Comparison of ENCODE assay signal across 8 cellular contexts in the genomic region with DNA sequence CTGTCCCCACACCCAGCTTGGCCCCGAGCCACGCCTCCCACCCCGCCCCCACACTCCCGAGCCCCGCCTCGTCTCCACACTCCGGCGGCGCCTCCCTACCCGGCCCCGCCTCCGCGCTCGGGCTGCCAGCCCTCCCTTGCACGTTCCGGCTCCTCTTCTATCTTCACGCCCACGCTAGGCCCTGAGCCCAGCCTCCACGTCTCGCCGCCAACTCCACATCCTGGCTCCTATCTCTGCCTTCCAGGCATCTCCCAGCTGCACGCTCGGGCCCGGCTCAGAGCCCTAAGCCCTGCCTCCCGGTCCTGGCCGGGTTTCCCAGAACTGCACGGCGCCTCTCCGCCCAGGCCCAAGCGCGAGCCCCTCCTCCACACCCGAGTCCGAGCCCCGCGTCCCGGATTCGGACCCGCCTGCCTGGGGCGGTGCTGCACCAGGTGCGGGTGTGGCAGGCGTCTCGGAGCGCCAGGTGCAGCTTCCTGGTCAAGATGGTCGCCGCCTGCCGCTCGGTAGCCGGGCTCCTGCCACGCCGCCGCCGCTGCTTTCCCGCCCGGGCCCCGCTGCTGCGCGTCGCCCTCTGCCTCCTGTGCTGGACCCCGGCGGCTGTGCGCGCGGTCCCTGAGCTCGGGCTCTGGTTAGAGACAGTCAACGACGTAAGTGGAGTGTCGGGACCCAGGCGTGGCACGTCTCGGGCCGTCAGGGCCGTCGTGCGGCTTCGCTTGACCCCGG. TPM values are rescaled to one million over a fixed set of nuclear protein-coding genes. Genes with fewer than 3 reads are reported as not detected.
DNase-seq lines count a peak whose midpoint lies in the region; ATAC-seq and TF ChIP-seq lines count a peak whose summit lies in the region.

A gene with protein sequence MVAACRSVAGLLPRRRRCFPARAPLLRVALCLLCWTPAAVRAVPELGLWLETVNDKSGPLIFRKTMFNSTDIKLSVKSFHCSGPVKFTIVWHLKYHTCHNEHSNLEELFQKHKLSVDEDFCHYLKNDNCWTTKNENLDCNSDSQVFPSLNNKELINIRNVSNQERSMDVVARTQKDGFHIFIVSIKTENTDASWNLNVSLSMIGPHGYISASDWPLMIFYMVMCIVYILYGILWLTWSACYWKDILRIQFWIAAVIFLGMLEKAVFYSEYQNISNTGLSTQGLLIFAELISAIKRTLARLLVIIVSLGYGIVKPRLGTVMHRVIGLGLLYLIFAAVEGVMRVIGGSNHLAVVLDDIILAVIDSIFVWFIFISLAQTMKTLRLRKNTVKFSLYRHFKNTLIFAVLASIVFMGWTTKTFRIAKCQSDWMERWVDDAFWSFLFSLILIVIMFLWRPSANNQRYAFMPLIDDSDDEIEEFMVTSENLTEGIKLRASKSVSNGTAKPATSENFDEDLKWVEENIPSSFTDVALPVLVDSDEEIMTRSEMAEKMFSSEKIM (plus strand): TSS at position 160 of the 723 bp plus-strand sequence. CDS start 323 bp downstream, at position 483.

- H3K27ac Mint-ChIP-seq in stimulated activated effector memory CD8-positive, alpha-beta T cell treated with anti-CD3 and anti-CD28 coated beads, Interleukin-12 subunit alpha, Interleukin-12 subunit beta, amount 100 ng/mL, for 72 hours, result peak within 1 kb of the TSS; percentile 91

- peak; percentile 50 for ATAC-seq in GM21576 (IDR thresholded peaks at IDR 0.05; ENCODE audit: unreplicated experiment)
- peak; percentile 49 for ATAC-seq in stimulated activated effector memory CD8-positive, alpha-beta T cell treated with anti-CD3 and anti-CD28 coated beads, Interleukin-12 subunit alpha, Interleukin-12 subunit beta, amount 100 ng/mL, for 72 hours

- H3K9me3 ChIP-seq in esophagus (ENCODE audit: control insufficient read depth in 2 of 2, insufficient read depth in 1 of 2, low read depth in 1 of 2, low read length in 1 of 2) (no peaks in the 10 kb centered on the region), muscle layer of duodenum (ENCODE audit: control insufficient read depth in 1 of 2, low read length in 2 of 2) (no peaks in the 10 kb centered on the region)

- peaks cover 32% of the 10 kb centered on the region for H3K36me3 Mint-ChIP-seq in stimulated activated effector memory CD8-positive, alpha-beta T cell treated with anti-CD3 and anti-CD28 coated beads, Interleukin-12 subunit alpha, Interleukin-12 subunit beta, amount 100 ng/mL, for 72 hours

- TF ChIP-seq RAD21 in Ishikawa (IDR thresholded peaks at IDR 0.05; ENCODE audit: low read depth), result no peak

- peak within 1 kb of the TSS; percentile 82 for H3K4me3 Mint-ChIP-seq in stimulated activated effector memory CD8-positive, alpha-beta T cell treated with anti-CD3 and anti-CD28 coated beads, Interleukin-12 subunit alpha, Interleukin-12 subunit beta, amount 100 ng/mL, for 72 hours

- H3K36me3 ChIP-seq in esophagus (ENCODE audit: control insufficient read depth in 2 of 2, insufficient read depth in 2 of 2, low read length in 1 of 2), result no peaks in the 10 kb centered on the region
- H3K36me3 ChIP-seq in muscle layer of duodenum (ENCODE audit: control insufficient read depth in 1 of 2, insufficient read depth in 2 of 2, low read length in 2 of 2), result no peaks in the 10 kb centered on the region

- H3K4me1 Mint-ChIP-seq in stimulated activated effector memory CD8-positive, alpha-beta T cell treated with anti-CD3 and anti-CD28 coated beads, Interleukin-12 subunit alpha, Interleukin-12 subunit beta, amount 100 ng/mL, for 72 hours, result peaks cover 47% of the 10 kb centered on the region

- WGBS in esophagus, 2 donors, result 1% methylated on average over 67 to 76 of the region's 76 CpGs

- H3K27me3 ChIP-seq in esophagus (ENCODE audit: control insufficient read depth in 1 of 2, insufficient read depth in 2 of 2, low read length in 2 of 2) (no peaks in the 10 kb centered on the region), muscle layer of duodenum (ENCODE audit: low read depth, low read length) (no peaks in the 10 kb centered on the region)

- H3K9me3 Mint-ChIP-seq in stimulated activated effector memory CD8-positive, alpha-beta T cell treated with anti-CD3 and anti-CD28 coated beads, Interleukin-12 subunit alpha, Interleukin-12 subunit beta, amount 100 ng/mL, for 72 hours, result no peaks in the 10 kb centered on the region

- H3K4me1 ChIP-seq in esophagus (ENCODE audit: control insufficient read depth in 2 of 2, insufficient read depth in 2 of 2, low read length in 1 of 2), result peaks cover 2% of the 10 kb centered on the region in 2 donors
- peaks cover 11 to 15% of the 10 kb centered on the region in 2 donors for H3K4me1 ChIP-seq in muscle layer of duodenum (ENCODE audit: control insufficient read depth in 1 of 2, insufficient read depth in 2 of 2, low read length in 2 of 2)

- H3K4me3 ChIP-seq in esophagus (ENCODE audit: low read depth in 1 of 2, low read length in 2 of 2) (peak within 1 kb of the TSS; percentile 79 to 95), muscle layer of duodenum (ENCODE audit: low read depth in 1 of 2, low read length in 2 of 2) (peak within 1 kb of the TSS; percentile 74 to 85)

- DNase-seq in DMS153 treated with DMSO at 0.1 percent for 48 hours (lab: John Stamatoyannopoulos, UW; ENCODE audit: unreplicated experiment) (peak; percentile 81), OCI-M2 (lab: John Stamatoyannopoulos, UW; ENCODE audit: unreplicated experiment) (peak; percentile 51)
- DNase-seq in activated T-cell treated with anti-CD3 and anti-CD28 coated beads, Interleukin-2, amount 50 U/mL, for 1 hour, result peak; percentile 96
- peak; percentile 90 to 97 for DNase-seq in stimulated activated effector memory CD8-positive, alpha-beta T cell treated with anti-CD3 and anti-CD28 coated beads, Interleukin-12 subunit alpha, Interleukin-12 subunit beta, amount 100 ng/mL, for 72 hours (ENCODE audit: low spot score in 2 of 2)

- 0 out of 2 replicates have a peak, but pooled peaks have one; percentile 23 for TF ChIP-seq EP300 in Ishikawa (IDR thresholded peaks at IDR 0.05; ENCODE audit: borderline replicate concordance)

- H3K27ac ChIP-seq in esophagus (ENCODE audit: low read depth in 2 of 2, low read length in 1 of 2) (peak within 1 kb of the TSS; percentile 99), muscle layer of duodenum (ENCODE audit: low read length) (peak within 1 kb of the TSS; percentile 93)

TF ChIP-seq in Ishikawa, 13 proteins besides CTCF, POLR2A, EP300 and RAD21:
- TF ChIP-seq YY1 (IDR thresholded peaks at IDR 0.05; ENCODE audit: low read depth) (peak; percentile 86), CREB1 (IDR thresholded peaks at IDR 0.05; ENCODE audit: low read depth) (no peak), USF1 (IDR thresholded peaks at IDR 0.05) (no peak), TEAD4 (IDR thresholded peaks at IDR 0.05) (no peak), ZBTB7A (IDR thresholded peaks at IDR 0.05; ENCODE audit: low read depth) (no peak), EGR1 (IDR thresholded peaks at IDR 0.05) (peak; percentile 100), CEBPB (IDR thresholded peaks at IDR 0.05) (no peak), FOXM1 (IDR thresholded peaks at IDR 0.05; ENCODE audit: borderline replicate concordance, low read depth) (no peak), TCF12 (IDR thresholded peaks at IDR 0.05; ENCODE audit: low read depth) (peak; percentile 39; the same call in 1 of the 2 replicates), MAX (IDR thresholded peaks at IDR 0.05) (0 out of 2 replicates have a peak, but pooled peaks have one; percentile 33), TAF1 (IDR thresholded peaks at IDR 0.05; ENCODE audit: low read depth) (peak; percentile 77)
- TF ChIP-seq, protein P1, sequence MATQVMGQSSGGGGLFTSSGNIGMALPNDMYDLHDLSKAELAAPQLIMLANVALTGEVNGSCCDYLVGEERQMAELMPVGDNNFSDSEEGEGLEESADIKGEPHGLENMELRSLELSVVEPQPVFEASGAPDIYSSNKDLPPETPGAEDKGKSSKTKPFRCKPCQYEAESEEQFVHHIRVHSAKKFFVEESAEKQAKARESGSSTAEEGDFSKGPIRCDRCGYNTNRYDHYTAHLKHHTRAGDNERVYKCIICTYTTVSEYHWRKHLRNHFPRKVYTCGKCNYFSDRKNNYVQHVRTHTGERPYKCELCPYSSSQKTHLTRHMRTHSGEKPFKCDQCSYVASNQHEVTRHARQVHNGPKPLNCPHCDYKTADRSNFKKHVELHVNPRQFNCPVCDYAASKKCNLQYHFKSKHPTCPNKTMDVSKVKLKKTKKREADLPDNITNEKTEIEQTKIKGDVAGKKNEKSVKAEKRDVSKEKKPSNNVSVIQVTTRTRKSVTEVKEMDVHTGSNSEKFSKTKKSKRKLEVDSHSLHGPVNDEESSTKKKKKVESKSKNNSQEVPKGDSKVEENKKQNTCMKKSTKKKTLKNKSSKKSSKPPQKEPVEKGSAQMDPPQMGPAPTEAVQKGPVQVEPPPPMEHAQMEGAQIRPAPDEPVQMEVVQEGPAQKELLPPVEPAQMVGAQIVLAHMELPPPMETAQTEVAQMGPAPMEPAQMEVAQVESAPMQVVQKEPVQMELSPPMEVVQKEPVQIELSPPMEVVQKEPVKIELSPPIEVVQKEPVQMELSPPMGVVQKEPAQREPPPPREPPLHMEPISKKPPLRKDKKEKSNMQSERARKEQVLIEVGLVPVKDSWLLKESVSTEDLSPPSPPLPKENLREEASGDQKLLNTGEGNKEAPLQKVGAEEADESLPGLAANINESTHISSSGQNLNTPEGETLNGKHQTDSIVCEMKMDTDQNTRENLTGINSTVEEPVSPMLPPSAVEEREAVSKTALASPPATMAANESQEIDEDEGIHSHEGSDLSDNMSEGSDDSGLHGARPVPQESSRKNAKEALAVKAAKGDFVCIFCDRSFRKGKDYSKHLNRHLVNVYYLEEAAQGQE (IDR thresholded peaks at IDR 0.05; ENCODE audit: low read depth), result no peak

RNA-seq across cellular contexts. Expression of the gene that starts here (rescaled TPM):
- 10 to 100 TPM in 1 of 2 donors, 1 to 10 TPM in 1; 9.1 to 10.1 TPM for polyA plus RNA-seq in esophagus

Comparison
In these comparisons a context has a peak if more than half of its experiments do, and no peak if none do; other contexts are left out.
1. Peak in every context shown above with its lines: DNase-seq, ATAC-seq, H3K4me3 ChIP-seq and H3K27ac ChIP-seq.